19 cellular contexts compared by ENCODE assay signal in genomic region chr14:42671636-42672035, GRCh38.
DNase-seq lines count a peak whose midpoint lies in the region; ATAC-seq and TF ChIP-seq lines count a peak whose summit lies in the region.
"Had no signal": no experiment of that assay in that cellular context is flagged by ENCODE, and none has a peak within 500 bp of the region (broad histone marks: within the 10 kb centered on the region; RNA-seq: fewer than 3 reads in every experiment).

No MANE protein-coding gene starts in this region.

- TF ChIP-seq CTCF in MCF 10A (IDR thresholded peaks at IDR 0.05; ENCODE audit: unreplicated experiment) = no peak
- TF ChIP-seq CTCF in breast epithelium (IDR thresholded peaks at IDR 0.05) = no peak
- TF ChIP-seq CTCF in MM.1S (IDR thresholded peaks at IDR 0.05; ENCODE audit: low read length) = no peak
- no peak for TF ChIP-seq CTCF in nephron progenitor cell (IDR thresholded peaks at IDR 0.05)

- no peaks in the 10 kb centered on the region for H3K9me2 ChIP-seq in MM.1S (replicated peaks; ENCODE audit: insufficient read depth, low read length)

- no peaks in the 10 kb centered on the region for H3K79me2 ChIP-seq in MM.1S (ENCODE audit: low read length)

- H4K20me1 ChIP-seq in MM.1S (ENCODE audit: insufficient read depth, low read length) = no peaks in the 10 kb centered on the region

- H3K27me3 Mint-ChIP-seq in MCF 10A (ENCODE audit: insufficient read depth, unreplicated experiment) = no peaks in the 10 kb centered on the region
- H3K27me3 Mint-ChIP-seq in natural killer cell treated with Interleukin-12 subunit alpha and Interleukin-12 subunit beta and Interleukin-15 and Interleukin-18, amount 100 ng/mL, for 72 hours = no peaks in the 10 kb centered on the region
- no peaks in the 10 kb centered on the region for H3K27me3 Mint-ChIP-seq in nephron progenitor cell (ENCODE audit: low read depth, poor library complexity)

- H3K27ac ChIP-seq in breast epithelium (no peak overlapping the region), MM.1S (ENCODE audit: low read length) (no peak overlapping the region)
- H3K27ac ChIP-seq: 22Rv1, HL-60 had no signal

- no peak for ATAC-seq in natural killer cell treated with Interleukin-12 subunit alpha and Interleukin-12 subunit beta and Interleukin-15 and Interleukin-18, amount 100 ng/mL, for 72 hours
- ATAC-seq: CD8-positive, alpha-beta T cell; HCT116 had no signal

- TF ChIP-seq POLR2A in breast epithelium (IDR thresholded peaks at IDR 0.05) = no peak

- H3K27me3 ChIP-seq in breast epithelium (no peaks in the 10 kb centered on the region), MM.1S (replicated peaks; ENCODE audit: insufficient read depth, low read length) (no peaks in the 10 kb centered on the region)

- no peak overlapping the region for H3K9ac ChIP-seq in MM.1S (ENCODE audit: low read length)

- H3K4me3 Mint-ChIP-seq in MCF 10A (ENCODE audit: unreplicated experiment) (no peak overlapping the region), nephron progenitor cell (no peak overlapping the region)
- H3K4me3 Mint-ChIP-seq in natural killer cell treated with Interleukin-12 subunit alpha and Interleukin-12 subunit beta and Interleukin-15 and Interleukin-18, amount 100 ng/mL, for 72 hours = no peak overlapping the region
- H3K4me3 Mint-ChIP-seq: CD14-positive monocyte; CD8-positive, alpha-beta T cell had no signal

- no TSS peak for BruUV-seq in MCF 10A (replicated peaks; lab: Mats Ljungman, UMichigan)

- H3K9me3 ChIP-seq in breast epithelium (no peaks in the 10 kb centered on the region), MM.1S (replicated peaks; ENCODE audit: insufficient read depth, low read length) (no peaks in the 10 kb centered on the region)

- H3K4me1 ChIP-seq in breast epithelium (no peaks in the 10 kb centered on the region), MM.1S (ENCODE audit: low read length) (no peaks in the 10 kb centered on the region)

- H3K36me3 ChIP-seq in breast epithelium (no peaks in the 10 kb centered on the region), MM.1S (replicated peaks; ENCODE audit: insufficient read depth, low read length) (no peaks in the 10 kb centered on the region)

- H3K27ac Mint-ChIP-seq in MCF 10A (ENCODE audit: low read depth, unreplicated experiment) = no peak overlapping the region
- no peak overlapping the region for H3K27ac Mint-ChIP-seq in natural killer cell treated with Interleukin-12 subunit alpha and Interleukin-12 subunit beta and Interleukin-15 and Interleukin-18, amount 100 ng/mL, for 72 hours
- no peak overlapping the region for H3K27ac Mint-ChIP-seq in nephron progenitor cell
- H3K27ac Mint-ChIP-seq: CD14-positive monocyte; CD8-positive, alpha-beta T cell had no signal

- H3K4me3 ChIP-seq in breast epithelium (no peak overlapping the region), MM.1S (ENCODE audit: low read length) (no peak overlapping the region)

- H3K4me1 Mint-ChIP-seq in MCF 10A (ENCODE audit: insufficient read depth, unreplicated experiment) (peaks cover 5% of the 10 kb centered on the region), nephron progenitor cell (no peaks in the 10 kb centered on the region)
- no peaks in the 10 kb centered on the region for H3K4me1 Mint-ChIP-seq in natural killer cell treated with Interleukin-12 subunit alpha and Interleukin-12 subunit beta and Interleukin-15 and Interleukin-18, amount 100 ng/mL, for 72 hours (ENCODE audit: low read depth in 2 of 2)
- H3K4me1 Mint-ChIP-seq: CD14-positive monocyte had no signal

- no peaks in the 10 kb centered on the region for H3K36me3 Mint-ChIP-seq in MCF 10A (ENCODE audit: insufficient read depth, unreplicated experiment)
- no peaks in the 10 kb centered on the region for H3K36me3 Mint-ChIP-seq in natural killer cell treated with Interleukin-12 subunit alpha and Interleukin-12 subunit beta and Interleukin-15 and Interleukin-18, amount 100 ng/mL, for 72 hours
- H3K36me3 Mint-ChIP-seq in nephron progenitor cell (ENCODE audit: low read depth) = no peaks in the 10 kb centered on the region
- H3K36me3 Mint-ChIP-seq: CD14-positive monocyte; CD8-positive, alpha-beta T cell had no signal

- H3F3A ChIP-seq in MM.1S (ENCODE audit: insufficient read depth, low read length) = no peaks in the 10 kb centered on the region

- no peak overlapping the region for H2AFZ ChIP-seq in MM.1S (ENCODE audit: low read length)

- intact Hi-C loops in MCF 10A (cut with micrococcal nuclease) (no loop called here), breast epithelium (cut with DNase I; ENCODE audit: low total_unique reads) (no loop called here)

- POLR2A ChIA-PET in MCF 10A (lab: Yijun Ruan, JAX) = no interaction called here

- CTCF ChIA-PET in MCF 10A (lab: Yijun Ruan, JAX) = interaction anchor here (0.7 kb wide), 1 partner anchor 68 kb away, joined by 3 read pairs; no protein-coding TSS in a partner anchor

- DNase-seq in MCF 10A (ENCODE audit: unreplicated experiment) (peak; percentile 20), breast epithelium (ENCODE audit: low spot score in 2 of 2) (no peak), amniotic epithelial cell (ENCODE audit: low read depth) (peak; percentile 24), glomerular visceral epithelial cell (ENCODE audit: extremely low spot score) (peak; percentile 5), dedifferentiated amniotic fluid mesenchymal stem cell (ENCODE audit: extremely low spot score) (no peak), MM.1S (no peak), nephron progenitor cell (no peak)
- DNase-seq in natural killer cell treated with Interleukin-12 subunit alpha and Interleukin-12 subunit beta and Interleukin-15 and Interleukin-18, amount 100 ng/mL, for 72 hours (ENCODE audit: low spot score) = no peak
- DNase-seq: CD8-positive, alpha-beta T cell; COR-L47; DMS153; DMS79 treated with DMSO at 0.1 percent for 48 hours; EL; GDM1; IMR-90 had no signal

- H3K9me3 Mint-ChIP-seq in MCF 10A (ENCODE audit: unreplicated experiment) = peaks cover 13% of the 10 kb centered on the region
- peaks cover 13% of the 10 kb centered on the region for H3K9me3 Mint-ChIP-seq in natural killer cell treated with Interleukin-12 subunit alpha and Interleukin-12 subunit beta and Interleukin-15 and Interleukin-18, amount 100 ng/mL, for 72 hours
- no peaks in the 10 kb centered on the region for H3K9me3 Mint-ChIP-seq in nephron progenitor cell

- no peak overlapping the region for H3K4me2 ChIP-seq in MM.1S (ENCODE audit: low read depth, low read length)

Comparison
In these comparisons a context has a peak if more than half of its experiments do, and no peak if none do; other contexts are left out.
1. DNase-seq: peak in MCF 10A (single experiment), amniotic epithelial cell (single experiment) and glomerular visceral epithelial cell (single experiment); none in breast epithelium (0 of 2), dedifferentiated amniotic fluid mesenchymal stem cell (single experiment), natural killer cell treated with Interleukin-12 subunit alpha and Interleukin-12 subunit beta and Interleukin-15 and Interleukin-18, amount 100 ng/mL, for 72 hours (single experiment), MM.1S (single experiment) and nephron progenitor cell (single experiment).